8 cellular contexts compared by ENCODE assay signal in genomic region chr3:39668420-39668819, GRCh38.
DNase-seq lines count a peak whose midpoint lies in the region; ATAC-seq and TF ChIP-seq lines count a peak whose summit lies in the region.

No MANE protein-coding gene starts in this region.

- H3K4me1 Mint-ChIP-seq in osteocyte (ENCODE audit: unreplicated experiment) = no peaks in the 10 kb centered on the region

- H3K36me3 ChIP-seq in heart right ventricle = no peaks in the 10 kb centered on the region

- no peaks in the 10 kb centered on the region for H3K36me3 Mint-ChIP-seq in osteocyte (ENCODE audit: unreplicated experiment)

- intact Hi-C loops in heart right ventricle (cut with DNase I) = no loop called here
- intact Hi-C loops in Right ventricle myocardium inferior (cut with DNase I) = no loop called here

- WGBS in heart right ventricle, 2 donors = 11 to 21% methylated on average over 5 of the region's 5 CpGs

- H3K4me1 ChIP-seq in heart right ventricle = no peaks in the 10 kb centered on the region

- H3K27me3 ChIP-seq in heart right ventricle = peaks cover 0 to 26% (median 7%) of the 10 kb centered on the region in 7 donors

- peaks cover 6% of the 10 kb centered on the region for H3K27me3 Mint-ChIP-seq in osteocyte (ENCODE audit: unreplicated experiment)

- no peak overlapping the region for H3K4me3 Mint-ChIP-seq in osteocyte (ENCODE audit: unreplicated experiment)

- H3K27ac Mint-ChIP-seq in osteocyte (ENCODE audit: unreplicated experiment) = no peak overlapping the region

- H3K4me3 ChIP-seq in heart right ventricle (no peak overlapping the region), epithelial cell of esophagus (ENCODE audit: low read length) (no peak overlapping the region)

- H3K9me3 Mint-ChIP-seq in osteocyte (ENCODE audit: unreplicated experiment) = no peaks in the 10 kb centered on the region

- peak in 1 of 2 donors; percentile 4 for DNase-seq in heart right ventricle
- DNase-seq in Right ventricle myocardium inferior (ENCODE audit: missing footprints) = no peak
- DNase-seq in RPMI7951 (ENCODE audit: low read depth) = peak; percentile 36
- peak; percentile 69 for DNase-seq in epithelial cell of esophagus (ENCODE audit: low read depth)
- DNase-seq in osteocyte (ENCODE audit: extremely low spot score, unreplicated experiment) = no peak
- DNase-seq in activated CD4-positive, alpha-beta T cell treated with anti-CD3 and anti-CD28 coated beads for 4 hours = no peak

- ATAC-seq in heart right ventricle (peak in 1 of 8 donors; percentile 45), Right ventricle myocardium inferior (no peak), HG03378 (IDR thresholded peaks at IDR 0.05; ENCODE audit: unreplicated experiment) (peak; percentile 56), GM18519 (IDR thresholded peaks at IDR 0.05; ENCODE audit: low FRiP score, unreplicated experiment) (no peak)

- H3K9me3 ChIP-seq in heart right ventricle = no peaks in the 10 kb centered on the region

- H3K27ac ChIP-seq in heart right ventricle = no peak overlapping the region

- TF ChIP-seq CTCF in heart right ventricle (IDR thresholded peaks at IDR 0.05) (peak in 8 of 9 donors; percentile 25 to 65 (median 52)), epithelial cell of esophagus (IDR thresholded peaks at IDR 0.05; ENCODE audit: insufficient read depth, low read depth, low read length, missing control alignments) (peak; percentile 71), osteocyte (IDR thresholded peaks at IDR 0.05) (peak; percentile 59)

Comparison
In these comparisons a context has a peak if more than half of its experiments do, and no peak if none do; other contexts are left out.
1. DNase-seq: peak in RPMI7951 (single experiment) and epithelial cell of esophagus (single experiment); none in Right ventricle myocardium inferior (single experiment), osteocyte (single experiment) and activated CD4-positive, alpha-beta T cell treated with anti-CD3 and anti-CD28 coated beads for 4 hours (0 of 2).
2. Peak in every context shown above with its lines, with median percentiles within 50 percentile points of each other: CTCF ChIP-seq.